8 cellular contexts compared by ENCODE assay signal in the genomic region with DNA sequence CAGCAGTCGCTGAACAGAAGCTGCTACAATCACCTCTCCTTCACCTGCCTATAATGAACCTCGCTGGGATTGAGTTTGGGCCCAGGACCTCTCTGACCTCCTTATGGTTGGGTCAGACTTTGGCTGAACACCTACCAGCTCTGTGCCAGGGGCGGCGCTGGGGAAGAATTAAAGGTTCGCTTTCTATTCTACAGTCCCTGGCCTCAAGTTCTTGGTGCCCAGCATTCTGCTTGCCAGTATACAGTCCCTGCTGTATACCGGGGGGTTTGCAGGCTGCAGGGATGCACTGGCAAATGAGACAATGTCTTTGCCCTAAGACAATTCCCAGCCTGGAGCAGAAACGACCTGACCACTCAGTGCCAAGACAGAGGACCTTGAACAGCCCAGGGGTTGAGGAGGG. TPM values are rescaled to one million over a fixed set of nuclear protein-coding genes. Genes with fewer than 3 reads are reported as not detected.
DNase-seq lines count a peak whose midpoint lies in the region; ATAC-seq and TF ChIP-seq lines count a peak whose summit lies in the region.

No MANE protein-coding gene starts in this region.

- no peaks in the 10 kb centered on the region for H3K9me2 ChIP-seq in SU-DHL-6 (replicated peaks; ENCODE audit: insufficient read depth, low read length)

- H3K4me2 ChIP-seq in SU-DHL-6 (ENCODE audit: low read depth, low read length, poor library complexity, severe bottlenecking) (peak overlapping the region; percentile 70), smooth muscle cell (peak overlapping the region; percentile 95)

- H3K9me3 ChIP-seq in SU-DHL-6 (ENCODE audit: insufficient read depth, low read length): no peaks in the 10 kb centered on the region
- H3K9me3 ChIP-seq in smooth muscle cell (replicated peaks; ENCODE audit: low read depth): no peaks in the 10 kb centered on the region

- TF ChIP-seq CTCF in SU-DHL-6 (IDR thresholded peaks at IDR 0.05; ENCODE audit: insufficient read depth, low read length, poor library complexity, severe bottlenecking): no peak
- no peak for TF ChIP-seq CTCF in smooth muscle cell (IDR thresholded peaks at IDR 0.05; ENCODE audit: borderline replicate concordance, insufficient read depth, poor library complexity, severe bottlenecking)

- peaks cover 12% of the 10 kb centered on the region for H3K4me1 ChIP-seq in smooth muscle cell (ENCODE audit: low read depth)

- H3K9ac ChIP-seq in SU-DHL-6 (ENCODE audit: low read length) (peak overlapping the region; percentile 66), smooth muscle cell (ENCODE audit: low read depth) (no peak overlapping the region)

- DNase-seq in DMS53 (lab: John Stamatoyannopoulos, UW): peak; percentile 66
- no peak for DNase-seq in DMS53 treated with DMSO at 0.1 percent for 48 hours (lab: John Stamatoyannopoulos, UW; ENCODE audit: unreplicated experiment)
- peak; percentile 22 for DNase-seq in left cardiac atrium
- no peak for DNase-seq in smooth muscle cell (lab: John Stamatoyannopoulos, UW; ENCODE audit: unreplicated experiment)
- DNase-seq in NCI-H226: no peak
- no peak for DNase-seq in activated CD4-positive, CD25-positive, alpha-beta regulatory T cell treated with anti-CD3 and anti-CD28 coated beads, Interleukin-2, amount 50 U/mL, for 72 hours
- no peak for DNase-seq in Kasumi-1 (lab: John Stamatoyannopoulos, UW)

- H4K20me1 ChIP-seq in SU-DHL-6 (ENCODE audit: low read depth, low read length) (peaks cover 7% of the 10 kb centered on the region; the same call in 1 of the 2 replicates), smooth muscle cell (ENCODE audit: low read depth) (peaks cover 12% of the 10 kb centered on the region)

- H3K27me3 ChIP-seq in SU-DHL-6 (ENCODE audit: low read length) (no peaks in the 10 kb centered on the region), smooth muscle cell (ENCODE audit: low read depth) (peaks cover 28% of the 10 kb centered on the region)

- H3K79me2 ChIP-seq in SU-DHL-6 (ENCODE audit: insufficient read depth, low read length): peaks cover 39% of the 10 kb centered on the region
- no peaks in the 10 kb centered on the region for H3K79me2 ChIP-seq in smooth muscle cell (ENCODE audit: low read depth)

- H3K36me3 ChIP-seq in SU-DHL-6 (ENCODE audit: low read length) (no peaks in the 10 kb centered on the region), smooth muscle cell (ENCODE audit: low read depth) (no peaks in the 10 kb centered on the region)

- H3F3A ChIP-seq in SU-DHL-6 (ENCODE audit: insufficient read depth) (peaks cover 10% of the 10 kb centered on the region; the same call in 1 of the 2 replicates), smooth muscle cell (ENCODE audit: low read depth) (no peaks in the 10 kb centered on the region)

- H3K27ac ChIP-seq in SU-DHL-6 (ENCODE audit: low read depth, low read length) (peak overlapping the region; percentile 65), smooth muscle cell (ENCODE audit: low read depth) (no peak overlapping the region)

- intact Hi-C loops in left cardiac atrium (cut with DNase I): loop anchor here in 1 of 2 donors (5.0 kb wide), 1 partner anchor 73 kb away; no protein-coding TSS in a partner anchor

- ATAC-seq in left cardiac atrium: no peak

- H2AFZ ChIP-seq in SU-DHL-6 (ENCODE audit: low read depth, low read length, severe bottlenecking): peak overlapping the region; percentile 79
- H2AFZ ChIP-seq in smooth muscle cell (ENCODE audit: low read depth): peak overlapping the region; percentile 89

- H3K4me3 ChIP-seq in SU-DHL-6 (ENCODE audit: insufficient read depth, low read length, poor library complexity, severe bottlenecking) (peak overlapping the region; percentile 59), smooth muscle cell (peak overlapping the region; percentile 83)

- WGBS in smooth muscle cell (ENCODE audit: low lambda C conversion rate): 72% methylated on average over 7 of the region's 7 CpGs

RNA-seq across cellular contexts. Expression of a gene that starts 0.9 kb away (rescaled TPM):
- total RNA-seq in left cardiac atrium (10 to 100 TPM; 16.7 to 20.7 TPM), smooth muscle cell (7.8 and 11.9 TPM in 2 replicates)
- 6.6 and 7.6 TPM in 2 replicates for polyA plus RNA-seq in smooth muscle cell

Comparison
In these comparisons a context has a peak if more than half of its experiments do, and no peak if none do; other contexts are left out.
1. DNase-seq: peak in DMS53 (single experiment) and left cardiac atrium (single experiment); none in DMS53 treated with DMSO at 0.1 percent for 48 hours (single experiment), smooth muscle cell (single experiment), NCI-H226 (single experiment), activated CD4-positive, CD25-positive, alpha-beta regulatory T cell treated with anti-CD3 and anti-CD28 coated beads, Interleukin-2, amount 50 U/mL, for 72 hours (single experiment) and Kasumi-1 (0 of 2).